Comparison of ENCODE assay signal across 1 cellular context in genomic region chr3:23916886-23917815, GRCh38.
TF ChIP-seq lines count a peak whose summit lies in the region.

Gene NKIRAS1, minus strand, starts transcription at chr3:23916990. Its CDS starts 6,086 bp downstream, at chr3:23910904.
Gene RPL15, plus strand, starts transcription at chr3:23917132. Its CDS starts 728 bp downstream, at chr3:23917860.

TF ChIP-seq in K562, 482 proteins besides CTCF, POLR2A, EP300 and RAD21 (continued from another document):
- TF ChIP-seq, protein P1, sequence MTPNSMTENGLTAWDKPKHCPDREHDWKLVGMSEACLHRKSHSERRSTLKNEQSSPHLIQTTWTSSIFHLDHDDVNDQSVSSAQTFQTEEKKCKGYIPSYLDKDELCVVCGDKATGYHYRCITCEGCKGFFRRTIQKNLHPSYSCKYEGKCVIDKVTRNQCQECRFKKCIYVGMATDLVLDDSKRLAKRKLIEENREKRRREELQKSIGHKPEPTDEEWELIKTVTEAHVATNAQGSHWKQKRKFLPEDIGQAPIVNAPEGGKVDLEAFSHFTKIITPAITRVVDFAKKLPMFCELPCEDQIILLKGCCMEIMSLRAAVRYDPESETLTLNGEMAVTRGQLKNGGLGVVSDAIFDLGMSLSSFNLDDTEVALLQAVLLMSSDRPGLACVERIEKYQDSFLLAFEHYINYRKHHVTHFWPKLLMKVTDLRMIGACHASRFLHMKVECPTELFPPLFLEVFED (CRISPR knock-in tag; conservative IDR thresholded peaks at IDR 0.05), result peak; percentile 88
- TF ChIP-seq, protein P2, sequence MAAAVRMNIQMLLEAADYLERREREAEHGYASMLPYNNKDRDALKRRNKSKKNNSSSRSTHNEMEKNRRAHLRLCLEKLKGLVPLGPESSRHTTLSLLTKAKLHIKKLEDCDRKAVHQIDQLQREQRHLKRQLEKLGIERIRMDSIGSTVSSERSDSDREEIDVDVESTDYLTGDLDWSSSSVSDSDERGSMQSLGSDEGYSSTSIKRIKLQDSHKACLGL (CRISPR knock-in tag; IDR thresholded peaks at IDR 0.05; ENCODE audit: borderline replicate concordance, poor library complexity, severe bottlenecking), result no peak
- TF ChIP-seq CSDE1 (IDR thresholded peaks at IDR 0.05), result peak in 1 of 2 experiments; percentile 81; a peak in 1 of 4 replicates
- TF ChIP-seq, protein P3, sequence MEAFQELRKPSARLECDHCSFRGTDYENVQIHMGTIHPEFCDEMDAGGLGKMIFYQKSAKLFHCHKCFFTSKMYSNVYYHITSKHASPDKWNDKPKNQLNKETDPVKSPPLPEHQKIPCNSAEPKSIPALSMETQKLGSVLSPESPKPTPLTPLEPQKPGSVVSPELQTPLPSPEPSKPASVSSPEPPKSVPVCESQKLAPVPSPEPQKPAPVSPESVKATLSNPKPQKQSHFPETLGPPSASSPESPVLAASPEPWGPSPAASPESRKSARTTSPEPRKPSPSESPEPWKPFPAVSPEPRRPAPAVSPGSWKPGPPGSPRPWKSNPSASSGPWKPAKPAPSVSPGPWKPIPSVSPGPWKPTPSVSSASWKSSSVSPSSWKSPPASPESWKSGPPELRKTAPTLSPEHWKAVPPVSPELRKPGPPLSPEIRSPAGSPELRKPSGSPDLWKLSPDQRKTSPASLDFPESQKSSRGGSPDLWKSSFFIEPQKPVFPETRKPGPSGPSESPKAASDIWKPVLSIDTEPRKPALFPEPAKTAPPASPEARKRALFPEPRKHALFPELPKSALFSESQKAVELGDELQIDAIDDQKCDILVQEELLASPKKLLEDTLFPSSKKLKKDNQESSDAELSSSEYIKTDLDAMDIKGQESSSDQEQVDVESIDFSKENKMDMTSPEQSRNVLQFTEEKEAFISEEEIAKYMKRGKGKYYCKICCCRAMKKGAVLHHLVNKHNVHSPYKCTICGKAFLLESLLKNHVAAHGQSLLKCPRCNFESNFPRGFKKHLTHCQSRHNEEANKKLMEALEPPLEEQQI (IDR thresholded peaks at IDR 0.05), result peak; percentile 95
- TF ChIP-seq NR2C1 (IDR thresholded peaks at IDR 0.05), result peak; percentile 50
- TF ChIP-seq NR2C1 (tag; IDR thresholded peaks at IDR 0.05), result peak; percentile 83
- TF ChIP-seq C11orf30 (IDR thresholded peaks at IDR 0.05; ENCODE audit: low read depth), result 0 out of 2 replicates have a peak, but pooled peaks have one; percentile 33
- TF ChIP-seq ELF4 (CRISPR knock-in tag; IDR thresholded peaks at IDR 0.05), result peak; percentile 89
- TF ChIP-seq, protein P4, sequence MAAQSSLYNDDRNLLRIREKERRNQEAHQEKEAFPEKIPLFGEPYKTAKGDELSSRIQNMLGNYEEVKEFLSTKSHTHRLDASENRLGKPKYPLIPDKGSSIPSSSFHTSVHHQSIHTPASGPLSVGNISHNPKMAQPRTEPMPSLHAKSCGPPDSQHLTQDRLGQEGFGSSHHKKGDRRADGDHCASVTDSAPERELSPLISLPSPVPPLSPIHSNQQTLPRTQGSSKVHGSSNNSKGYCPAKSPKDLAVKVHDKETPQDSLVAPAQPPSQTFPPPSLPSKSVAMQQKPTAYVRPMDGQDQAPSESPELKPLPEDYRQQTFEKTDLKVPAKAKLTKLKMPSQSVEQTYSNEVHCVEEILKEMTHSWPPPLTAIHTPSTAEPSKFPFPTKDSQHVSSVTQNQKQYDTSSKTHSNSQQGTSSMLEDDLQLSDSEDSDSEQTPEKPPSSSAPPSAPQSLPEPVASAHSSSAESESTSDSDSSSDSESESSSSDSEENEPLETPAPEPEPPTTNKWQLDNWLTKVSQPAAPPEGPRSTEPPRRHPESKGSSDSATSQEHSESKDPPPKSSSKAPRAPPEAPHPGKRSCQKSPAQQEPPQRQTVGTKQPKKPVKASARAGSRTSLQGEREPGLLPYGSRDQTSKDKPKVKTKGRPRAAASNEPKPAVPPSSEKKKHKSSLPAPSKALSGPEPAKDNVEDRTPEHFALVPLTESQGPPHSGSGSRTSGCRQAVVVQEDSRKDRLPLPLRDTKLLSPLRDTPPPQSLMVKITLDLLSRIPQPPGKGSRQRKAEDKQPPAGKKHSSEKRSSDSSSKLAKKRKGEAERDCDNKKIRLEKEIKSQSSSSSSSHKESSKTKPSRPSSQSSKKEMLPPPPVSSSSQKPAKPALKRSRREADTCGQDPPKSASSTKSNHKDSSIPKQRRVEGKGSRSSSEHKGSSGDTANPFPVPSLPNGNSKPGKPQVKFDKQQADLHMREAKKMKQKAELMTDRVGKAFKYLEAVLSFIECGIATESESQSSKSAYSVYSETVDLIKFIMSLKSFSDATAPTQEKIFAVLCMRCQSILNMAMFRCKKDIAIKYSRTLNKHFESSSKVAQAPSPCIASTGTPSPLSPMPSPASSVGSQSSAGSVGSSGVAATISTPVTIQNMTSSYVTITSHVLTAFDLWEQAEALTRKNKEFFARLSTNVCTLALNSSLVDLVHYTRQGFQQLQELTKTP (IDR thresholded peaks at IDR 0.05; ENCODE audit: low read depth in 1 of 2, partially characterized antibody in 2 of 2), result peak; percentile 75 to 94
- TF ChIP-seq DIDO1 (tag; IDR thresholded peaks at IDR 0.05; ENCODE audit: low read depth), result no peak; the same call in 1 of the 2 replicates
- TF ChIP-seq ZNF583 (CRISPR knock-in tag; IDR thresholded peaks at IDR 0.05), result peak; percentile 72; the same call in 1 of the 2 replicates
- TF ChIP-seq ESRRB (CRISPR knock-in tag; IDR thresholded peaks at IDR 0.05; ENCODE audit: borderline replicate concordance), result no peak
- TF ChIP-seq WHSC1 (IDR thresholded peaks at IDR 0.05; ENCODE audit: low read length), result no peak
- peak; percentile 94 for TF ChIP-seq FIP1L1 (IDR thresholded peaks at IDR 0.05; ENCODE audit: low read depth, low read length, poor library complexity, severe bottlenecking)
- TF ChIP-seq, protein P5, sequence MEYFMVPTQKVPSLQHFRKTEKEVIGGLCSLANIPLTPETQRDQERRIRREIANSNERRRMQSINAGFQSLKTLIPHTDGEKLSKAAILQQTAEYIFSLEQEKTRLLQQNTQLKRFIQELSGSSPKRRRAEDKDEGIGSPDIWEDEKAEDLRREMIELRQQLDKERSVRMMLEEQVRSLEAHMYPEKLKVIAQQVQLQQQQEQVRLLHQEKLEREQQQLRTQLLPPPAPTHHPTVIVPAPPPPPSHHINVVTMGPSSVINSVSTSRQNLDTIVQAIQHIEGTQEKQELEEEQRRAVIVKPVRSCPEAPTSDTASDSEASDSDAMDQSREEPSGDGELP (CRISPR knock-in tag; IDR thresholded peaks at IDR 0.05; ENCODE audit: borderline replicate concordance), result peak; percentile 93; the same call in 1 of the 2 replicates
TF ChIP-seq in K562: peak in this region for 242.
